10 cellular contexts compared by ENCODE assay signal in the genomic region with DNA sequence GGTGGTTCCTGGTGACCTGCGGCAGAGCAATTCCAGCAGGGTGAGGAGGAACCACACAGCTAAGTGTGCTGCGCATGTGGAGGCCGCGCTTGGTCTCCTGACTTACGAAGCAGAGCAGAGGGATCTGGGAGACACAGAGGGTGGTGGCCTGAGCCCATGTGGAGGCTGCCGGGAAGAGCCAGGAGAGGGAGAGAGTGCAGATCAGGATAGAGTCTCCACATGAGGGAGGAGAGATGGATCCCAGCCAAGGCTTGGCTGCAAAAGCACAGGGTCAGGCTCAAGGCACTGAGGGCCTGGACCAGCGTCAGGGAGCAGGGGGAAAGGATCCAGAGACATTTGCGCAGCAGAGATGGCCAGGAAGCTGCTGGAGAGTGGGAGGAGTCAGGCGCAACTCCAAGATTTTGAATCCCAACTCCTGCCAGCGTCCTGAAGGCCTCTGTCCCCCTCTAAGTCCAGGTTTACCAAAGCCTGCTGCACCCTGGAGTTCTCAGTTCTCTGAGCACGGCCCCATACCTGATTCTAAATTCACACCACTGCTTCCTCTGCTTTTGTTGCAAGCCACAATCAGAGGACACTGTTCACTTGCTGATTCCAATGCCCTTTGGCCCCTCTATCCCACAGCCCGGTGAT. TPM values are rescaled to one million over a fixed set of nuclear protein-coding genes. Genes with fewer than 3 reads are reported as not detected.
DNase-seq lines count a peak whose midpoint lies in the region; ATAC-seq and TF ChIP-seq lines count a peak whose summit lies in the region.
"Had no signal": no experiment of that assay in that cellular context is flagged by ENCODE, and none has a peak within 500 bp of the region (broad histone marks: within the 10 kb centered on the region; RNA-seq: fewer than 3 reads in every experiment).

No MANE protein-coding gene starts in this region.

- intact Hi-C loops in esophagus squamous epithelium (cut with DNase I) = no loop called here

- H3K4me3 ChIP-seq in esophagus squamous epithelium (no peak overlapping the region), upper lobe of left lung (no peak overlapping the region), H7 (ENCODE audit: insufficient read depth, low read depth, low read length) (no peak overlapping the region)
- H3K4me3 ChIP-seq: HAP-1 had no signal

- peak overlapping the region in 3 of 4 donors; percentile 69 to 80 (median 69) for H3K27ac ChIP-seq in esophagus squamous epithelium
- H3K27ac ChIP-seq in upper lobe of left lung = peak overlapping the region; percentile 2 to 75 (median 44)
- H3K27ac ChIP-seq: KMS-11 had no signal

- DNase-seq in NCI-H446 (lab: John Stamatoyannopoulos, UW) = peak; percentile 30 to 79
- no peak for DNase-seq in esophagus squamous epithelium (lab: John Stamatoyannopoulos, UW)
- no peak for DNase-seq in mesothelial cell of epicardium (ENCODE audit: low spot score in 2 of 2, unreplicated experiment in 2 of 2)
- DNase-seq in upper lobe of left lung = peak in 1 of 2 donors; percentile 38
- DNase-seq in H7 = no peak
- no peak for DNase-seq in GDM1 (lab: John Stamatoyannopoulos, UW)
- DNase-seq in NCI-H2227 treated with DMSO at 0.1 percent for 48 hours (lab: John Stamatoyannopoulos, UW) = no peak
- DNase-seq: activated T-cell treated with anti-CD3 and anti-CD28 coated beads, Interleukin-2, amount 50 U/mL, for 24 hours had no signal

- peak overlapping the region; percentile 57 for H3K27ac Mint-ChIP-seq in mesothelial cell of epicardium
- H3K27ac Mint-ChIP-seq: activated T-cell treated with anti-CD3 and anti-CD28 coated beads, Interleukin-2, amount 50 U/mL, for 24 hours had no signal

- H3K27me3 ChIP-seq in esophagus squamous epithelium = no peaks in the 10 kb centered on the region
- H3K27me3 ChIP-seq in upper lobe of left lung = no peaks in the 10 kb centered on the region
- peaks cover 10% of the 10 kb centered on the region; the same call in 1 of the 2 replicates for H3K27me3 ChIP-seq in H7 (ENCODE audit: control insufficient read depth, insufficient read depth, low read length)

- H3K36me3 ChIP-seq in esophagus squamous epithelium (no peaks in the 10 kb centered on the region), upper lobe of left lung (no peaks in the 10 kb centered on the region), H7 (replicated peaks; ENCODE audit: control insufficient read depth, insufficient read depth, low read length) (no peaks in the 10 kb centered on the region)
- H3K36me3 ChIP-seq: HAP-1 had no signal

- H3K9me3 ChIP-seq in esophagus squamous epithelium (no peaks in the 10 kb centered on the region), upper lobe of left lung (no peaks in the 10 kb centered on the region)
- H3K9me3 ChIP-seq: HAP-1 had no signal

- peaks cover 0 to 19% (median 11%) of the 10 kb centered on the region in 3 donors for H3K4me1 ChIP-seq in esophagus squamous epithelium
- peaks cover 5 to 21% (median 14%) of the 10 kb centered on the region in 4 donors for H3K4me1 ChIP-seq in upper lobe of left lung
- H3K4me1 ChIP-seq: HAP-1 had no signal

- TF ChIP-seq POLR2A in esophagus squamous epithelium (IDR thresholded peaks at IDR 0.05) (no peak), upper lobe of left lung (IDR thresholded peaks at IDR 0.05) (no peak)

- TF ChIP-seq CTCF in esophagus squamous epithelium (IDR thresholded peaks at IDR 0.05) (no peak), mesothelial cell of epicardium (IDR thresholded peaks at IDR 0.05; ENCODE audit: unreplicated experiment) (no peak), upper lobe of left lung (IDR thresholded peaks at IDR 0.05) (no peak)

- H3K4me1 Mint-ChIP-seq in mesothelial cell of epicardium = peaks cover 15% of the 10 kb centered on the region

- H3K36me3 Mint-ChIP-seq in mesothelial cell of epicardium = no peaks in the 10 kb centered on the region

- WGBS in esophagus squamous epithelium, 2 donors = 51 to 59% methylated on average over 12 of the region's 12 CpGs
- 44 to 62% methylated on average over 10 to 12 of the region's 12 CpGs for whole genome bisulfite sequencing in upper lobe of left lung, 2 donors

- peak; percentile 78 to 95 for ATAC-seq in upper lobe of left lung (ENCODE audit: low FRiP score in 2 of 2)

- no peak for TF ChIP-seq EP300 in upper lobe of left lung (IDR thresholded peaks at IDR 0.05)

- no peak overlapping the region for H3K4me3 Mint-ChIP-seq in mesothelial cell of epicardium
- H3K4me3 Mint-ChIP-seq: activated T-cell treated with anti-CD3 and anti-CD28 coated beads, Interleukin-2, amount 50 U/mL, for 24 hours had no signal

- no peaks in the 10 kb centered on the region for H3K27me3 Mint-ChIP-seq in mesothelial cell of epicardium (ENCODE audit: low read depth)
- H3K27me3 Mint-ChIP-seq: activated T-cell treated with anti-CD3 and anti-CD28 coated beads, Interleukin-2, amount 50 U/mL, for 24 hours had no signal

- H3K9me3 Mint-ChIP-seq in mesothelial cell of epicardium = no peaks in the 10 kb centered on the region
- H3K9me3 Mint-ChIP-seq: activated T-cell treated with anti-CD3 and anti-CD28 coated beads, Interleukin-2, amount 50 U/mL, for 24 hours had no signal

RNA-seq across cellular contexts. Expression of a gene that starts 11.3 kb away (rescaled TPM):
- total RNA-seq in esophagus squamous epithelium = 10 to 100 TPM; 30.6 to 79.7 (median 35.1) TPM
- total RNA-seq in mesothelial cell of epicardium = 171 to 184 TPM (median 178 TPM) in 3 replicates
- total RNA-seq in upper lobe of left lung = 100 to 1,000 TPM in 4 of 6 donors, 10 to 100 TPM in 2; 69.2 to 305 (median 122) TPM
- 17.8 and 22.1 TPM in 2 replicates for total RNA-seq in H7 (2014; rRNA removed; shearing (Covaris generic))

RNA-seq across cellular contexts. Expression of a gene that starts 19.1 kb away (rescaled TPM):
- total RNA-seq in esophagus squamous epithelium (1 to 10 TPM; 1.8 to 3.2 (median 2.8) TPM), mesothelial cell of epicardium (3.7 to 4.0 TPM (median 3.8 TPM) in 3 replicates), upper lobe of left lung (1 to 10 TPM; 1.1 to 2.3 (median 1.8) TPM)
- 6.1 and 6.2 TPM in 2 replicates for total RNA-seq in H7 (2014; rRNA removed; shearing (Covaris generic))

RNA-seq across cellular contexts. Expression of a gene that starts 36.3 kb away (rescaled TPM):
- total RNA-seq in esophagus squamous epithelium = 1 to 10 TPM; 4.9 to 8.3 (median 7.8) TPM
- total RNA-seq in mesothelial cell of epicardium = 4.6 to 5.6 TPM (median 5.1 TPM) in 3 replicates
- total RNA-seq in upper lobe of left lung = 10 to 100 TPM in 4 of 6 donors, 1 to 10 TPM in 2; 6.3 to 49.7 (median 15.9) TPM
- 2.9 TPM in 2 replicates for total RNA-seq in H7 (2014; rRNA removed; shearing (Covaris generic))

RNA-seq across cellular contexts. Expression of a gene that starts 54.3 kb away (rescaled TPM):
- total RNA-seq in esophagus squamous epithelium (10 to 100 TPM in 1 of 4 donors, 1 to 10 TPM in 3; 2.5 to 11.8 (median 3.4) TPM), mesothelial cell of epicardium (83.3 to 95.8 TPM (median 91.9 TPM) in 3 replicates), upper lobe of left lung (10 to 100 TPM; 14.6 to 51.7 (median 31.9) TPM)
- total RNA-seq in H7 (2014; rRNA removed; shearing (Covaris generic)) = 19.3 and 27.0 TPM in 2 replicates

RNA-seq across cellular contexts. Expression of a gene that starts 58.7 kb away (rescaled TPM):
- total RNA-seq in esophagus squamous epithelium = 100 to 1,000 TPM; 128 to 177 (median 145) TPM
- total RNA-seq in mesothelial cell of epicardium = 107 to 121 TPM (median 115 TPM) in 3 replicates
- 100 to 1,000 TPM in 2 of 6 donors, 10 to 100 TPM in 4; 61.8 to 157 (median 79.2) TPM for total RNA-seq in upper lobe of left lung
- total RNA-seq in H7 (2014; rRNA removed; shearing (Covaris generic)) = 514 and 530 TPM in 2 replicates

Comparison
In these comparisons a context has a peak if more than half of its experiments do, and no peak if none do; other contexts are left out.
1. DNase-seq: peak in NCI-H446 (2 of 2); none in esophagus squamous epithelium (single experiment), mesothelial cell of epicardium (0 of 2), H7 (single experiment), GDM1 (single experiment) and NCI-H2227 treated with DMSO at 0.1 percent for 48 hours (single experiment).